Comparison of ENCODE assay signal across 1 cellular context in the genomic region with DNA sequence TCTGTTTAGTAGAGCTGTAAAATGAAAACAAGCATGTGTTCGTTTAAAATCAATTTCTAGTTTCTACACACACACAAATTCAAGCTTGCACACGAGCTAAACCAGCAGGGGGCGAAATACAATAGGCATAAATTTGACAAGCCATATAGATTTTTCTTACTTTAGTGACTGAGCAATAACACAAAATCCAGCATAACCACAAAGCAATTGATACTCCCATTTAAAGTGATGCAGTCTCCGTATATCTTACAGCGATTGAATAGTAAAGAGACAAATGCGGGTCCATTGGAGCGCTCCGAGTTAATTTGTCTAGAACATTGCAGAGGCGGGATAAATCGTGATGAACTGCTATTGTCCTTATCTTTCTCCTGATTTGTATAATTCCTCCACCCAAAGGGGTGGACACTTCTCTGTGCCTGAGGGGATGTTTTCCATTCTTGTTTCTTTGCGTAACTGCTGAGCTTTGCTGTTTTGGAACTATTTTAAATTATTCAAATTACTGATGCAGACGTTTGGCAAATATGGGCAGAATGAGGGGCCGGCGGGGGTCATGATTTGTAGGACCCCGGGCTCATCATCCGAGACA.
TF ChIP-seq lines count a peak whose summit lies in the region.

No MANE protein-coding gene starts in this region.

TF ChIP-seq in HepG2, 621 proteins besides CTCF, POLR2A, EP300 and RAD21 (continued from another document and continues in another):
- TF ChIP-seq, protein P1, sequence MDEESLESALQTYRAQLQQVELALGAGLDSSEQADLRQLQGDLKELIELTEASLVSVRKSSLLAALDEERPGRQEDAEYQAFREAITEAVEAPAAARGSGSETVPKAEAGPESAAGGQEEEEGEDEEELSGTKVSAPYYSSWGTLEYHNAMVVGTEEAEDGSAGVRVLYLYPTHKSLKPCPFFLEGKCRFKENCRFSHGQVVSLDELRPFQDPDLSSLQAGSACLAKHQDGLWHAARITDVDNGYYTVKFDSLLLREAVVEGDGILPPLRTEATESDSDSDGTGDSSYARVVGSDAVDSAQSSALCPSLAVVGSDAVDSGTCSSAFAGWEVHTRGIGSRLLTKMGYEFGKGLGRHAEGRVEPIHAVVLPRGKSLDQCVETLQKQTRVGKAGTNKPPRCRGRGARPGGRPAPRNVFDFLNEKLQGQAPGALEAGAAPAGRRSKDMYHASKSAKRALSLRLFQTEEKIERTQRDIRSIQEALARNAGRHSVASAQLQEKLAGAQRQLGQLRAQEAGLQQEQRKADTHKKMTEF (CRISPR knock-in tag; IDR thresholded peaks at IDR 0.05), result peak; percentile 22; the same call in 1 of the 2 replicates
- TF ChIP-seq, protein P2, sequence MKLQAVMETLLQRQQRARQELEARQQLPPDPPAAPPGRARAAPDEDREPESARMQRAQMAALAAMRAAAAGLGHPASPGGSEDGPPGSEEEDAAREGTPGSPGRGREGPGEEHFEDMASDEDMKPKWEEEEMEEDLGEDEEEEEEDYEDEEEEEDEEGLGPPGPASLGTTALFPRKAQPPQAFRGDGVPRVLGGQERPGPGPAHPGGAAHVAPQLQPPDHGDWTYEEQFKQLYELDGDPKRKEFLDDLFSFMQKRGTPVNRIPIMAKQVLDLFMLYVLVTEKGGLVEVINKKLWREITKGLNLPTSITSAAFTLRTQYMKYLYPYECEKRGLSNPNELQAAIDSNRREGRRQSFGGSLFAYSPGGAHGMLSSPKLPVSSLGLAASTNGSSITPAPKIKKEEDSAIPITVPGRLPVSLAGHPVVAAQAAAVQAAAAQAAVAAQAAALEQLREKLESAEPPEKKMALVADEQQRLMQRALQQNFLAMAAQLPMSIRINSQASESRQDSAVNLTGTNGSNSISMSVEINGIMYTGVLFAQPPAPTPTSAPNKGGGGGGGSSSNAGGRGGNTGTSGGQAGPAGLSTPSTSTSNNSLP (IDR thresholded peaks at IDR 0.05; ENCODE audit: low read depth, low read length), result peak; percentile 80; the same call in 1 of the 2 replicates
- TF ChIP-seq CAMTA2 (CRISPR knock-in tag; IDR thresholded peaks at IDR 0.05; ENCODE audit: borderline replicate concordance), result no peak
- TF ChIP-seq NFE2L2 (IDR thresholded peaks at IDR 0.05; ENCODE audit: low read length), result 0 out of 2 replicates have a peak, but pooled peaks have one; percentile 15
- 0 out of 2 replicates have a peak, but pooled peaks have one; percentile 40 for TF ChIP-seq PPARG (CRISPR knock-in tag; conservative IDR thresholded peaks at IDR 0.05)
- no peak for TF ChIP-seq HDAC1 (CRISPR knock-in tag; IDR thresholded peaks at IDR 0.05)
- TF ChIP-seq, protein P3, sequence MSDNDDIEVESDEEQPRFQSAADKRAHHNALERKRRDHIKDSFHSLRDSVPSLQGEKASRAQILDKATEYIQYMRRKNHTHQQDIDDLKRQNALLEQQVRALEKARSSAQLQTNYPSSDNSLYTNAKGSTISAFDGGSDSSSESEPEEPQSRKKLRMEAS (IDR thresholded peaks at IDR 0.05), result peak; percentile 20; the same call in 1 of the 2 replicates
- TF ChIP-seq GATAD2A (CRISPR knock-in tag; IDR thresholded peaks at IDR 0.05), result peak; percentile 69; the same call in 1 of the 2 replicates
- TF ChIP-seq MED8 (CRISPR knock-in tag; IDR thresholded peaks at IDR 0.05; ENCODE audit: insufficient replicate concordance), result no peak
- 0 out of 2 replicates have a peak, but pooled peaks have one; percentile 45 for TF ChIP-seq ATF1 (CRISPR knock-in tag; IDR thresholded peaks at IDR 0.05)
- TF ChIP-seq ELF1 (CRISPR knock-in tag; IDR thresholded peaks at IDR 0.05), result peak; percentile 19; the same call in 1 of the 2 replicates
- TF ChIP-seq MEF2D (CRISPR knock-in tag; IDR thresholded peaks at IDR 0.05), result 0 out of 2 replicates have a peak, but pooled peaks have one; percentile 29
- TF ChIP-seq FOXK1 (CRISPR knock-in tag; IDR thresholded peaks at IDR 0.05; ENCODE audit: borderline replicate concordance, low read depth), result peak; percentile 54
- no peak for TF ChIP-seq ZNF878 (CRISPR knock-in tag; IDR thresholded peaks at IDR 0.05)
- TF ChIP-seq RFX3 (CRISPR knock-in tag; IDR thresholded peaks at IDR 0.05), result no peak
- TF ChIP-seq ASH2L (IDR thresholded peaks at IDR 0.05; ENCODE audit: insufficient read length, low read depth, low read length), result peak; percentile 68
- peak; percentile 75 for TF ChIP-seq STAG1 (CRISPR knock-in tag; IDR thresholded peaks at IDR 0.05)
- peak; percentile 49; the same call in 1 of the 2 replicates for TF ChIP-seq KDM5A (IDR thresholded peaks at IDR 0.05; ENCODE audit: borderline replicate concordance, low read length)
- 0 out of 2 replicates have a peak, but pooled peaks have one; percentile 29 for TF ChIP-seq ZFX (CRISPR knock-in tag; IDR thresholded peaks at IDR 0.05; ENCODE audit: low read depth)
- TF ChIP-seq STAT5B (CRISPR knock-in tag; IDR thresholded peaks at IDR 0.05), result no peak
- peak; percentile 75 for TF ChIP-seq MAFF (IDR thresholded peaks at IDR 0.05; ENCODE audit: low read depth, low read length)
- TF ChIP-seq ZNF317 (CRISPR knock-in tag; IDR thresholded peaks at IDR 0.05), result 0 out of 2 replicates have a peak, but pooled peaks have one; percentile 17
- TF ChIP-seq ZBTB25 (CRISPR knock-in tag; IDR thresholded peaks at IDR 0.05), result peak; percentile 53
- peak; percentile 75 to 79 for TF ChIP-seq MAFK (conservative IDR thresholded peaks at IDR 0.05 in 1 of 2, IDR thresholded peaks at IDR 0.05 in 1 of 2; ENCODE audit: low read length in 2 of 2)
- TF ChIP-seq GABPA (IDR thresholded peaks at IDR 0.05; ENCODE audit: low read depth, low read length), result no peak
- TF ChIP-seq GABPA (CRISPR knock-in tag; IDR thresholded peaks at IDR 0.05; ENCODE audit: low read depth), result peak; percentile 49; the same call in 1 of the 2 replicates
- 0 out of 2 replicates have a peak, but pooled peaks have one; percentile 56 for TF ChIP-seq TSC22D2 (CRISPR knock-in tag; IDR thresholded peaks at IDR 0.05; ENCODE audit: borderline replicate concordance)
- peak; percentile 37; the same call in 1 of the 2 replicates for TF ChIP-seq KLF6 (CRISPR knock-in tag; IDR thresholded peaks at IDR 0.05)
- TF ChIP-seq KLF13 (CRISPR knock-in tag; IDR thresholded peaks at IDR 0.05), result no peak
- 0 out of 2 replicates have a peak, but pooled peaks have one; percentile 15 for TF ChIP-seq ZNF639 (CRISPR knock-in tag; conservative IDR thresholded peaks at IDR 0.05)
- 0 out of 2 replicates have a peak, but pooled peaks have one; percentile 67 for TF ChIP-seq TGIF2 (CRISPR knock-in tag; IDR thresholded peaks at IDR 0.05)
- TF ChIP-seq SMAD3 (CRISPR knock-in tag; IDR thresholded peaks at IDR 0.05), result peak; percentile 88; the same call in 1 of the 2 replicates
- TF ChIP-seq SSRP1 (CRISPR knock-in tag; IDR thresholded peaks at IDR 0.05), result no peak
- TF ChIP-seq SOX5 (CRISPR knock-in tag; IDR thresholded peaks at IDR 0.05; ENCODE audit: borderline replicate concordance), result 0 out of 2 replicates have a peak, but pooled peaks have one; percentile 44
- 0 out of 2 replicates have a peak, but pooled peaks have one; percentile 27 for TF ChIP-seq ZSCAN29 (CRISPR knock-in tag; conservative IDR thresholded peaks at IDR 0.05)
- TF ChIP-seq ZNF7 (CRISPR knock-in tag; IDR thresholded peaks at IDR 0.05), result peak; percentile 7; the same call in 1 of the 2 replicates
- TF ChIP-seq, protein P4, sequence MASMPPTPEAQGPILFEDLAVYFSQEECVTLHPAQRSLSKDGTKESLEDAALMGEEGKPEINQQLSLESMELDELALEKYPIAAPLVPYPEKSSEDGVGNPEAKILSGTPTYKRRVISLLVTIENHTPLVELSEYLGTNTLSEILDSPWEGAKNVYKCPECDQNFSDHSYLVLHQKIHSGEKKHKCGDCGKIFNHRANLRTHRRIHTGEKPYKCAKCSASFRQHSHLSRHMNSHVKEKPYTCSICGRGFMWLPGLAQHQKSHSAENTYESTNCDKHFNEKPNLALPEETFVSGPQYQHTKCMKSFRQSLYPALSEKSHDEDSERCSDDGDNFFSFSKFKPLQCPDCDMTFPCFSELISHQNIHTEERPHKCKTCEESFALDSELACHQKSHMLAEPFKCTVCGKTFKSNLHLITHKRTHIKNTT (CRISPR knock-in tag; IDR thresholded peaks at IDR 0.05), result no peak
- TF ChIP-seq CCDC6 (CRISPR knock-in tag; IDR thresholded peaks at IDR 0.05), result 0 out of 2 replicates have a peak, but pooled peaks have one; percentile 39
- no peak for TF ChIP-seq ZNF552 (CRISPR knock-in tag; IDR thresholded peaks at IDR 0.05; ENCODE audit: borderline replicate concordance)
- no peak for TF ChIP-seq TEAD2 (CRISPR knock-in tag; IDR thresholded peaks at IDR 0.05)
- TF ChIP-seq KAT8 (CRISPR knock-in tag; IDR thresholded peaks at IDR 0.05), result peak; percentile 59
- 0 out of 2 replicates have a peak, but pooled peaks have one; percentile 60 for TF ChIP-seq MXD4 (CRISPR knock-in tag; IDR thresholded peaks at IDR 0.05)
- TF ChIP-seq, protein P5, sequence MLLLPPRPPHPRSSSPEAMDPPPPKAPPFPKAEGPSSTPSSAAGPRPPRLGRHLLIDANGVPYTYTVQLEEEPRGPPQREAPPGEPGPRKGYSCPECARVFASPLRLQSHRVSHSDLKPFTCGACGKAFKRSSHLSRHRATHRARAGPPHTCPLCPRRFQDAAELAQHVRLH (CRISPR knock-in tag; IDR thresholded peaks at IDR 0.05; ENCODE audit: borderline replicate concordance, low read depth), result 0 out of 2 replicates have a peak, but pooled peaks have one; percentile 38
- 0 out of 2 replicates have a peak, but pooled peaks have one; percentile 50 for TF ChIP-seq REPIN1 (CRISPR knock-in tag; IDR thresholded peaks at IDR 0.05; ENCODE audit: borderline replicate concordance, low read depth)
- TF ChIP-seq, protein P6, sequence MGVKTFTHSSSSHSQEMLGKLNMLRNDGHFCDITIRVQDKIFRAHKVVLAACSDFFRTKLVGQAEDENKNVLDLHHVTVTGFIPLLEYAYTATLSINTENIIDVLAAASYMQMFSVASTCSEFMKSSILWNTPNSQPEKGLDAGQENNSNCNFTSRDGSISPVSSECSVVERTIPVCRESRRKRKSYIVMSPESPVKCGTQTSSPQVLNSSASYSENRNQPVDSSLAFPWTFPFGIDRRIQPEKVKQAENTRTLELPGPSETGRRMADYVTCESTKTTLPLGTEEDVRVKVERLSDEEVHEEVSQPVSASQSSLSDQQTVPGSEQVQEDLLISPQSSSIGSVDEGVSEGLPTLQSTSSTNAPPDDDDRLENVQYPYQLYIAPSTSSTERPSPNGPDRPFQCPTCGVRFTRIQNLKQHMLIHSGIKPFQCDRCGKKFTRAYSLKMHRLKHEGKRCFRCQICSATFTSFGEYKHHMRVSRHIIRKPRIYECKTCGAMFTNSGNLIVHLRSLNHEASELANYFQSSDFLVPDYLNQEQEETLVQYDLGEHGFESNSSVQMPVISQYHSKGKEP (CRISPR knock-in tag; IDR thresholded peaks at IDR 0.05), result no peak
- TF ChIP-seq ZBED4 (CRISPR knock-in tag; IDR thresholded peaks at IDR 0.05; ENCODE audit: borderline replicate concordance), result 0 out of 2 replicates have a peak, but pooled peaks have one; percentile 26
- TF ChIP-seq RXRB (CRISPR knock-in tag; IDR thresholded peaks at IDR 0.05; ENCODE audit: borderline replicate concordance), result 0 out of 2 replicates have a peak, but pooled peaks have one; percentile 27
- no peak for TF ChIP-seq SATB2 (CRISPR knock-in tag; IDR thresholded peaks at IDR 0.05)
- no peak for TF ChIP-seq MYPOP (CRISPR knock-in tag; IDR thresholded peaks at IDR 0.05)
- TF ChIP-seq EED (CRISPR knock-in tag; IDR thresholded peaks at IDR 0.05), result no peak
